In the genomic region with DNA sequence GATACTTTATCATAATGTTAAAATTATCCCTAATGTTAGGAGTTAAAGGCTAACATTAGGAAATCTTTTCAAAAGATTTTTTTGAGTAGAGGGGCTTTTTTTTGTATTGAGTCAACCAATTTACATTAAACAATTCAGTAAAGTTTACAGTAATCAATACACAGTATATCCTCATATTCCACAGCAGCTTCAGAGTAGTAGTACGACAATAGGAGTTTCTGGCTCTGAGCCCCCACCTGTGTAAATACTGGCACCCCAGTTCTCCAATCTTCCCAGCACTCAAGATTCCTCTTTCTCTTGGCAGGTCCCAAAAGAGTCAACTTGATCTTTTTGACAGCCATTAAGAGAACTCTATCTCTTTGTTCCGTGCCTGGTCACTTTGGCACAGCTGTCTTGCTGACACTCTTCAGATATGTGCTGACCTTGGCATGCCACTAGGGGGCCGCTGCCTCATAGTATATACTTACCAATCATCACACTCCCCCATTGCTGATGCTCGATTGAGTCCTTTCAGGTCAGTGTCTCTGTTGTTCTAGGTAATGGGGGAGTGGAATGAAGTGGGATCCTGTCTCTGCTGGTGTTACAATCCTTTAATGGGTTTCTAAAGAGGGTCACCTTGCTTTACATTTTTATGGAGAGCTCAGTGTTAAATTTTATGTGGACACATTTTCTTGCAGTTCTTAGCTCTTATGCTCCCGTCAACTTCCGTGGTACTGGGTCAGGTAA, we compare ENCODE assay signal across 9 cellular contexts. TPM values are rescaled to one million over a fixed set of nuclear protein-coding genes. Genes with fewer than 3 reads are reported as not detected.
DNase-seq lines count a peak whose midpoint lies in the region; ATAC-seq and TF ChIP-seq lines count a peak whose summit lies in the region.
"Had no signal": no experiment of that assay in that cellular context is flagged by ENCODE, and none has a peak within 500 bp of the region (broad histone marks: within the 10 kb centered on the region; RNA-seq: fewer than 3 reads in every experiment).

No MANE protein-coding gene starts in this region.

- TF ChIP-seq CTCF in fibroblast of mammary gland (conservative IDR thresholded peaks at IDR 0.05; ENCODE audit: control insufficient read depth, insufficient read depth, low read depth, low read length) (peak; percentile 73), suprapubic skin (IDR thresholded peaks at IDR 0.05) (peak; percentile 79 to 86)

- no peaks in the 10 kb centered on the region for H3K4me1 ChIP-seq in neuronal stem cell (ENCODE audit: control insufficient read depth in 2 of 2, insufficient read depth in 1 of 2, low read depth in 1 of 2, low read length in 2 of 2)
- peaks cover 5% of the 10 kb centered on the region for H3K4me1 ChIP-seq in suprapubic skin

- H4K91ac ChIP-seq in neuronal stem cell (ENCODE audit: low read depth, low read length, poor library complexity) = no peak overlapping the region

- H3K79me1 ChIP-seq in neuronal stem cell (ENCODE audit: low read depth, low read length) = no peaks in the 10 kb centered on the region

- TF ChIP-seq EP300 in suprapubic skin (IDR thresholded peaks at IDR 0.05) = no peak

- no peak overlapping the region for H3K4me3 Mint-ChIP-seq in activated T-cell treated with anti-CD3 and anti-CD28 coated beads, Interleukin-2, amount 50 U/mL, for 24 hours
- H3K4me3 Mint-ChIP-seq: activated naive CD8-positive, alpha-beta T cell had no signal

- no peak for TF ChIP-seq POLR2A in suprapubic skin (IDR thresholded peaks at IDR 0.05)

- no peak overlapping the region for H3K14ac ChIP-seq in neuronal stem cell (ENCODE audit: low read length)

- H3K4ac ChIP-seq in neuronal stem cell (ENCODE audit: low read length) = no peak overlapping the region

- H3K4me3 ChIP-seq in fibroblast of mammary gland (ENCODE audit: control insufficient read depth, low read depth, low read length) = no peak overlapping the region
- no peak overlapping the region for H3K4me3 ChIP-seq in neuronal stem cell (ENCODE audit: low read length in 2 of 2)
- no peak overlapping the region for H3K4me3 ChIP-seq in suprapubic skin

- peaks cover 13% of the 10 kb centered on the region for H3K4me1 Mint-ChIP-seq in activated T-cell treated with anti-CD3 and anti-CD28 coated beads, Interleukin-2, amount 50 U/mL, for 24 hours (ENCODE audit: low read depth)

- H3K9ac ChIP-seq in neuronal stem cell (ENCODE audit: low read depth, low read length, poor library complexity) = no peak overlapping the region

- H2AK5ac ChIP-seq in neuronal stem cell (ENCODE audit: low read depth, low read length) = no peak overlapping the region

- no peak overlapping the region for H3K4me2 ChIP-seq in neuronal stem cell (ENCODE audit: insufficient read depth, low read length, poor library complexity, severe bottlenecking)

- peak overlapping the region; percentile 42 for H2AFZ ChIP-seq in neuronal stem cell (ENCODE audit: low read length)

- no peak overlapping the region for H4K8ac ChIP-seq in neuronal stem cell (ENCODE audit: low read depth, low read length)

- no peak overlapping the region for H2BK12ac ChIP-seq in neuronal stem cell (ENCODE audit: low read length)

- no peak overlapping the region for H2BK120ac ChIP-seq in neuronal stem cell (ENCODE audit: low read depth, low read length)

- H3K27me3 ChIP-seq in neuronal stem cell (ENCODE audit: control insufficient read depth in 3 of 3, insufficient read depth in 3 of 3, low read depth in 1 of 3, low read length in 3 of 3) = no peaks in the 10 kb centered on the region
- H3K27me3 ChIP-seq in suprapubic skin = no peaks in the 10 kb centered on the region

- H3K27ac ChIP-seq in neuronal stem cell (replicated peaks; ENCODE audit: low read length) (no peak overlapping the region), suprapubic skin (no peak overlapping the region)

- H3K36me3 Mint-ChIP-seq in activated T-cell treated with anti-CD3 and anti-CD28 coated beads, Interleukin-2, amount 50 U/mL, for 24 hours (ENCODE audit: low read depth) = no peaks in the 10 kb centered on the region
- H3K36me3 Mint-ChIP-seq: activated naive CD8-positive, alpha-beta T cell had no signal

- no peaks in the 10 kb centered on the region for H3K9me3 Mint-ChIP-seq in activated T-cell treated with anti-CD3 and anti-CD28 coated beads, Interleukin-2, amount 50 U/mL, for 24 hours

- peak; percentile 99 for ATAC-seq in GM21390 (IDR thresholded peaks at IDR 0.05; ENCODE audit: unreplicated experiment)

- no peak overlapping the region for H3K18ac ChIP-seq in neuronal stem cell (ENCODE audit: low read length)

- DNase-seq in DMS 273 treated with DMSO at 0.1 percent for 48 hours (lab: John Stamatoyannopoulos, UW) (peak; percentile 31), HT-29 (ENCODE audit: low spot score) (peak; percentile 88), OCI-M1 (lab: John Stamatoyannopoulos, UW) (peak; percentile 85), fibroblast of mammary gland (ENCODE audit: low read depth) (peak; percentile 49), neuronal stem cell (ENCODE audit: low spot score) (peak; percentile 53), suprapubic skin (ENCODE audit: low spot score in 2 of 2) (peak; percentile 87 to 93)
- DNase-seq in activated T-cell treated with anti-CD3 and anti-CD28 coated beads, Interleukin-2, amount 50 U/mL, for 24 hours = peak; percentile 73

- no peaks in the 10 kb centered on the region for H3K36me3 ChIP-seq in neuronal stem cell (replicated peaks in 1 of 2; ENCODE audit: control insufficient read depth in 2 of 2, insufficient read depth in 2 of 2, low read length in 2 of 2)
- H3K36me3 ChIP-seq in suprapubic skin = no peaks in the 10 kb centered on the region

- no CpG with 5 or more reads among the region's 6 CpGs for WGBS in neuronal stem cell (ENCODE audit: extremely low coverage in 2 of 2, insufficient read length in 2 of 2, insufficient replicate concordance in 1 of 2), 2 donors
- WGBS in suprapubic skin = 37% methylated on average over 6 of the region's 6 CpGs

- no peaks in the 10 kb centered on the region for H3K27me3 Mint-ChIP-seq in activated T-cell treated with anti-CD3 and anti-CD28 coated beads, Interleukin-2, amount 50 U/mL, for 24 hours
- H3K27me3 Mint-ChIP-seq: activated naive CD8-positive, alpha-beta T cell had no signal

- H3K9me3 ChIP-seq in neuronal stem cell (replicated peaks in 1 of 2; ENCODE audit: control insufficient read depth in 2 of 2, insufficient read depth in 1 of 2, low read depth in 1 of 2, low read length in 2 of 2) (no peaks in the 10 kb centered on the region), suprapubic skin (no peaks in the 10 kb centered on the region)

- H2BK15ac ChIP-seq in neuronal stem cell (ENCODE audit: low read length) = no peak overlapping the region

- no peak overlapping the region for H3K23ac ChIP-seq in neuronal stem cell (ENCODE audit: low read depth, low read length, poor library complexity)

- H2BK5ac ChIP-seq in neuronal stem cell (ENCODE audit: low read length) = no peak overlapping the region

- H3K27ac Mint-ChIP-seq in activated T-cell treated with anti-CD3 and anti-CD28 coated beads, Interleukin-2, amount 50 U/mL, for 24 hours = no peak overlapping the region
- H3K27ac Mint-ChIP-seq: activated naive CD8-positive, alpha-beta T cell had no signal

RNA-seq across cellular contexts. Expression of a gene that starts 19.5 kb away (rescaled TPM):
- total RNA-seq in HT-29 (2014; rRNA removed; shearing (Covaris generic)) = 92.6 and 116 TPM in 2 replicates
- 434 TPM for polyA plus RNA-seq in neuronal stem cell (2013, experiment 1 of 2)
- polyA plus RNA-seq in neuronal stem cell (2013, experiment 2 of 2) = 452 TPM
- 100 to 1,000 TPM; 166 to 256 (median 207) TPM for total RNA-seq in suprapubic skin

Comparison
In these comparisons a context has a peak if more than half of its experiments do, and no peak if none do; other contexts are left out.
1. DNase-seq: peak in every context shown above with its lines; median percentile 90 in suprapubic skin; 88 in HT-29; 85 in OCI-M1; 73 in activated T-cell treated with anti-CD3 and anti-CD28 coated beads, Interleukin-2, amount 50 U/mL, for 24 hours; 53 in neuronal stem cell; 49 in fibroblast of mammary gland; 31 in DMS 273 treated with DMSO at 0.1 percent for 48 hours.